In the genomic region with DNA sequence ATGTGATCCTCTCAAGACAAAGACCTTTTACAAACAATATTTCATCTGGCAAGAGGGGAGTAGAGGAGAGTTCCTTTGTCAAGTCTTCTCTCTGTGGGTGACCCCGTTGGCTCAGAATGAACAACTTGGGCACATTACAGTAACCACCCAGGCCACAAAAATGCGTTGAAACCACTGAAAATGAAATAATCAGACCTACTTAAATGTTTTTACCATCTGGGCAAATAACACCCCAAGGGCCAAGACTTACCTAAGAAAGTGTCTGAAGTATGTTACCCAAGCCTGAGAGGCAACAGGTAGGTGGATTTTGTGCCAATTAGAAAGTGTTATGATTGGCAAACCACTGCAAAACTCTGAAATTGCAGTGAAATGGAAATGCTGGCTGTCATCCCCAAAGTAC, we compare ENCODE assay signal across 12 cellular contexts. TPM values are rescaled to one million over a fixed set of nuclear protein-coding genes. Genes with fewer than 3 reads are reported as not detected.
A peak's percentile ranks its signal among the peaks of the same experiment; 100 is the strongest.
DNase-seq lines count a peak whose midpoint lies in the region; ATAC-seq and TF ChIP-seq lines count a peak whose summit lies in the region.
"Had no signal": no experiment of that assay in that cellular context is flagged by ENCODE, and none has a peak within 500 bp of the region (broad histone marks: within the 10 kb centered on the region; RNA-seq: fewer than 3 reads in every experiment).

No MANE protein-coding gene starts in this region.

- H3K4me1 ChIP-seq in BLaER1 (peaks cover 46% of the 10 kb centered on the region), mononuclear cell (ENCODE audit: insufficient read depth, low read length) (peaks cover 61% of the 10 kb centered on the region)
- H3K4me1 ChIP-seq: adrenal gland had no signal

- H3K27me3 ChIP-seq in BLaER1 (no peaks in the 10 kb centered on the region), mononuclear cell (ENCODE audit: insufficient read depth, low read length) (no peaks in the 10 kb centered on the region)
- H3K27me3 ChIP-seq: adrenal gland had no signal

- H3K36me3 Mint-ChIP-seq in activated naive CD8-positive, alpha-beta T cell = peaks cover 14% of the 10 kb centered on the region
- H3K36me3 Mint-ChIP-seq in type B pancreatic cell = no peaks in the 10 kb centered on the region

- H3K4me1 Mint-ChIP-seq in activated naive CD8-positive, alpha-beta T cell (ENCODE audit: low read depth) = peaks cover 95% of the 10 kb centered on the region
- H3K4me1 Mint-ChIP-seq in type B pancreatic cell (ENCODE audit: unreplicated experiment) = peaks cover 8% of the 10 kb centered on the region

- peak; percentile 27 for DNase-seq in HT1080 (ENCODE audit: low read depth)
- DNase-seq in SIG-M5 (lab: John Stamatoyannopoulos, UW) = no peak
- no peak for DNase-seq in type B pancreatic cell (ENCODE audit: extremely low spot score, unreplicated experiment)
- no peak for DNase-seq in foreskin melanocyte
- DNase-seq: adrenal gland, kidney, NCI-H187 treated with DMSO at 0.1 percent for 48 hours, OCI-M1 had no signal

- no peak overlapping the region for H3K27ac ChIP-seq in BLaER1
- H3K27ac ChIP-seq: adrenal gland had no signal

- H3K36me3 ChIP-seq in BLaER1 = no peaks in the 10 kb centered on the region
- H3K36me3 ChIP-seq: adrenal gland had no signal

- peak overlapping the region; percentile 94 for H3K27ac Mint-ChIP-seq in activated naive CD8-positive, alpha-beta T cell
- H3K27ac Mint-ChIP-seq in type B pancreatic cell = no peak overlapping the region

- no peak for TF ChIP-seq CTCF in type B pancreatic cell (conservative IDR thresholded peaks at IDR 0.05)

- H3K4me3 Mint-ChIP-seq in activated naive CD8-positive, alpha-beta T cell = peak overlapping the region; percentile 88
- H3K4me3 Mint-ChIP-seq in type B pancreatic cell = no peak overlapping the region

- H3K9me3 ChIP-seq in BLaER1 (peaks cover 12% of the 10 kb centered on the region), mononuclear cell (ENCODE audit: low read depth, low read length) (no peaks in the 10 kb centered on the region)
- H3K9me3 ChIP-seq: adrenal gland had no signal

- H3K4me2 ChIP-seq in BLaER1 = peak overlapping the region; percentile 77

- no peaks in the 10 kb centered on the region for H3K9me3 Mint-ChIP-seq in activated naive CD8-positive, alpha-beta T cell (ENCODE audit: low read depth)
- no peaks in the 10 kb centered on the region for H3K9me3 Mint-ChIP-seq in type B pancreatic cell

- ATAC-seq in GM19463 (IDR thresholded peaks at IDR 0.05; ENCODE audit: unreplicated experiment) = no peak

- H3K9ac ChIP-seq in BLaER1 = no peak overlapping the region

- no peak overlapping the region for H3K4me3 ChIP-seq in BLaER1
- peak overlapping the region; percentile 44 for H3K4me3 ChIP-seq in mononuclear cell (ENCODE audit: low read length)
- H3K4me3 ChIP-seq: adrenal gland had no signal

- H4K20me1 ChIP-seq in BLaER1 = no peaks in the 10 kb centered on the region

- no peaks in the 10 kb centered on the region for H3K27me3 Mint-ChIP-seq in activated naive CD8-positive, alpha-beta T cell
- peaks cover 3% of the 10 kb centered on the region for H3K27me3 Mint-ChIP-seq in type B pancreatic cell

RNA-seq across cellular contexts. Expression of a gene that starts 1.3 kb away (rescaled TPM):
- not detected in 2 replicates for total RNA-seq in HT1080 (2014; rRNA removed; shearing (Covaris generic))
- 0.01 and 0.56 TPM in 2 replicates for polyA plus RNA-seq in HT1080 (2015; cell fraction: cytosol; rRNA removed)
- polyA plus RNA-seq in HT1080 (2015; cell fraction: nucleus; rRNA removed) = not detected in 2 replicates
- total RNA-seq in mononuclear cell (133 TPM), type B pancreatic cell (ENCODE audit: low replicate concordance) (19.4 and 42.2 TPM in 2 replicates)

Comparison
In these comparisons a context has a peak if more than half of its experiments do, and no peak if none do; other contexts are left out.
1. RNA of a gene that starts 1.3 kb away (total RNA-seq): 133 TPM in mononuclear cell (single experiment) and 19.4 to 42.2 TPM in type B pancreatic cell; not detected in HT1080; every median in the first group is over 10 times any median in the second.